In the genomic region with DNA sequence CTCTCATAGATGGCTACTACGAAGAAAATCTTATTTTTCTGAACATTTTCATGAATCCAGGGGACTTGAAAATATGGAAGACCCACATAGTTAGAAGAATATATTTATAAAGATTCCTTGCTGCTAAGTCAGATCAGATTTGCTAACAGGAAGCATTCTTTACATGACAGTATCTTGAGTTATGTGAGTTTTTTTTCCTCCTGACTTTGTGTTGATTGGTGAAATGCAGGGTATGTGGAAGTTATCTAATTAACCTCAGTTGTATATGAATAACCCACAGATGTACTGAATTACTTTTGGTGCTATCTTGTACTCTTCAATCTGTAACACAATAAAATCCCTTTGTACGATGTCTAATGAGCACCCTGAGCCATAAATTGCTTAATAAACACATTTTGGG, we compare ENCODE assay signal across 20 cellular contexts. TPM values are rescaled to one million over a fixed set of nuclear protein-coding genes. Genes with fewer than 3 reads are reported as not detected.
DNase-seq lines count a peak whose midpoint lies in the region; ATAC-seq, FAIRE-seq and TF ChIP-seq lines count a peak whose summit lies in the region.
"Had no signal": no experiment of that assay in that cellular context is flagged by ENCODE, and none has a peak within 500 bp of the region (broad histone marks: within the 10 kb centered on the region; RNA-seq: fewer than 3 reads in every experiment).

No MANE protein-coding gene starts in this region.

- intact Hi-C loops in endothelial cell of umbilical vein (cut with micrococcal nuclease): no loop called here
- intact Hi-C loops in activated CD8-positive, alpha-beta T cell treated with anti-CD3 and anti-CD28 coated beads for 36 hours (cut with micrococcal nuclease): no loop called here

- TF ChIP-seq EP300 in SK-N-SH (IDR thresholded peaks at IDR 0.05; ENCODE audit: borderline replicate concordance in 1 of 2, low read depth in 1 of 2, low read length in 1 of 2): peak; percentile 56 to 61; a peak in 2 of 4 replicates

- H3K4me3 Mint-ChIP-seq in activated CD8-positive, alpha-beta T cell treated with anti-CD3 and anti-CD28 coated beads for 36 hours: no peak overlapping the region
- no peak overlapping the region for H3K4me3 Mint-ChIP-seq in stimulated activated memory B cell treated with anti-CD40 and anti-IgM and Interleukin-4, amounts not matched to agents 10 μg/mL and 1 μg/mL and 100 μg/mL, for 72 hours
- H3K4me3 Mint-ChIP-seq: CD14-positive monocyte had no signal

- BruUV-seq in endothelial cell of umbilical vein (replicated peaks; lab: Mats Ljungman, UMichigan): no TSS peak

- H3K79me2 ChIP-seq in SK-N-SH (ENCODE audit: insufficient read depth) (no peaks in the 10 kb centered on the region), endothelial cell of umbilical vein (ENCODE audit: control insufficient read depth, insufficient read depth, low read length) (no peaks in the 10 kb centered on the region), osteoblast (ENCODE audit: insufficient read depth, low read length) (no peaks in the 10 kb centered on the region)

- POLR2A ChIA-PET in SK-N-SH (lab: Yijun Ruan, JAX) (no interaction called here), endothelial cell of umbilical vein (lab: Charles Lee) (no interaction called here)
- POLR2A ChIA-PET in activated CD8-positive, alpha-beta T cell treated with anti-CD3 and anti-CD28 coated beads for 36 hours (lab: Charles Lee): no interaction called here

- no peaks in the 10 kb centered on the region for H3K9me1 ChIP-seq in endothelial cell of umbilical vein (replicated peaks; ENCODE audit: control insufficient read depth, extremely low read depth, insufficient read depth, low read length)

- no peak for ATAC-seq in activated CD8-positive, alpha-beta T cell treated with anti-CD3 and anti-CD28 coated beads for 36 hours
- no peak for ATAC-seq in GM21390 (IDR thresholded peaks at IDR 0.05; ENCODE audit: unreplicated experiment)
- no peak for ATAC-seq in stimulated activated memory B cell treated with anti-CD40 and anti-IgM and Interleukin-4, amounts not matched to agents 10 μg/mL and 1 μg/mL and 100 μg/mL, for 72 hours
- ATAC-seq: HCT116, HepG2, Panc1, Right ventricle myocardium inferior had no signal

- no peaks in the 10 kb centered on the region for H3K9me3 Mint-ChIP-seq in activated CD8-positive, alpha-beta T cell treated with anti-CD3 and anti-CD28 coated beads for 36 hours
- no peaks in the 10 kb centered on the region for H3K9me3 Mint-ChIP-seq in stimulated activated memory B cell treated with anti-CD40 and anti-IgM and Interleukin-4, amounts not matched to agents 10 μg/mL and 1 μg/mL and 100 μg/mL, for 72 hours

- dilution Hi-C loops in endothelial cell of umbilical vein (cut with MboI; ENCODE audit: extremely low pct_ligation_motif_present, low sequenced_read_pairs): no loop called here

- TF ChIP-seq CTCF in SK-N-SH (IDR thresholded peaks at IDR 0.05) (no peak), endothelial cell of umbilical vein (IDR thresholded peaks at IDR 0.05; ENCODE audit: extremely low read depth in 1 of 2, insufficient read depth in 1 of 2, low read depth in 1 of 2, low read length in 2 of 2) (no peak), osteoblast (IDR thresholded peaks at IDR 0.05; ENCODE audit: extremely low read depth, low read depth, low read length) (no peak)
- no peak for TF ChIP-seq CTCF in activated CD8-positive, alpha-beta T cell treated with anti-CD3 and anti-CD28 coated beads for 36 hours (IDR thresholded peaks at IDR 0.05)

- peaks cover 15% of the 10 kb centered on the region for H3F3A ChIP-seq in SK-N-SH (replicated peaks; ENCODE audit: insufficient read depth)

- no peak overlapping the region for H3K9ac ChIP-seq in SK-N-SH
- no peak overlapping the region for H3K9ac ChIP-seq in endothelial cell of umbilical vein (replicated peaks; ENCODE audit: extremely low read depth, insufficient read depth, low read length)

- CTCF ChIA-PET in SK-N-SH (lab: Yijun Ruan, JAX): no interaction called here
- CTCF ChIA-PET in endothelial cell of umbilical vein (lab: Charles Lee): no interaction called here
- CTCF ChIA-PET in activated CD8-positive, alpha-beta T cell treated with anti-CD3 and anti-CD28 coated beads for 36 hours (lab: Charles Lee): no interaction called here

- TF ChIP-seq POLR2A in endothelial cell of umbilical vein (IDR thresholded peaks at IDR 0.05; ENCODE audit: low read depth, low read length): no peak
- no peak for TF ChIP-seq POLR2A in GM12891 (IDR thresholded peaks at IDR 0.05; ENCODE audit: low read depth, low read length)

- WGBS in SK-N-SH (ENCODE audit: low lambda C conversion rate): 63% methylated on average over 2 of the region's 2 CpGs

- H3K4me3 ChIP-seq in SK-N-SH (ENCODE audit: low read depth in 2 of 2, low read length in 1 of 2): no peak overlapping the region
- H3K4me3 ChIP-seq in endothelial cell of umbilical vein (replicated peaks in 1 of 3; ENCODE audit: insufficient read depth in 1 of 3, low read depth in 1 of 3, low read length in 3 of 3): no peak overlapping the region
- no peak overlapping the region for H3K4me3 ChIP-seq in osteoblast (ENCODE audit: insufficient read depth, low read length)

- H3K27ac ChIP-seq in SK-N-SH (ENCODE audit: low read depth in 2 of 2, low read length in 1 of 2) (peak overlapping the region; percentile 28 to 39), endothelial cell of umbilical vein (ENCODE audit: insufficient read depth, low read depth, low read length) (no peak overlapping the region), osteoblast (ENCODE audit: low read depth, low read length) (no peak overlapping the region)

- peaks cover 24 to 31% of the 10 kb centered on the region in 2 experiments for H3K36me3 ChIP-seq in SK-N-SH (replicated peaks in 1 of 2; ENCODE audit: control insufficient read depth in 1 of 2, insufficient read depth in 2 of 2, low read length in 1 of 2)
- H3K36me3 ChIP-seq in endothelial cell of umbilical vein (ENCODE audit: control insufficient read depth in 2 of 2, extremely low read depth in 1 of 2, insufficient read depth in 2 of 2, low read length in 2 of 2): peaks cover 0 to 6% of the 10 kb centered on the region in 2 experiments
- peaks cover 15% of the 10 kb centered on the region for H3K36me3 ChIP-seq in osteoblast (ENCODE audit: insufficient read depth, low read length)

- no peaks in the 10 kb centered on the region for H4K20me1 ChIP-seq in SK-N-SH (ENCODE audit: insufficient read depth)
- H4K20me1 ChIP-seq in endothelial cell of umbilical vein (replicated peaks; ENCODE audit: control insufficient read depth, extremely low read depth, insufficient read depth, low read length): no peaks in the 10 kb centered on the region
- H4K20me1 ChIP-seq in osteoblast (ENCODE audit: insufficient read depth, low read length): no peaks in the 10 kb centered on the region

- no peaks in the 10 kb centered on the region for H3K4me1 Mint-ChIP-seq in activated CD8-positive, alpha-beta T cell treated with anti-CD3 and anti-CD28 coated beads for 36 hours (ENCODE audit: low read depth)
- no peaks in the 10 kb centered on the region for H3K4me1 Mint-ChIP-seq in stimulated activated memory B cell treated with anti-CD40 and anti-IgM and Interleukin-4, amounts not matched to agents 10 μg/mL and 1 μg/mL and 100 μg/mL, for 72 hours

- peak; percentile 61 for DNase-seq in EL
- no peak for DNase-seq in SK-N-SH
- DNase-seq in endothelial cell of umbilical vein (ENCODE audit: low read depth, low spot score): no peak
- DNase-seq in osteoblast (ENCODE audit: insufficient read length, low spot score, missing footprints): peak; percentile 34
- no peak for DNase-seq in activated CD8-positive, alpha-beta T cell treated with anti-CD3 and anti-CD28 coated beads for 36 hours
- DNase-seq in GM12891 (ENCODE audit: insufficient read length, low spot score): no peak
- DNase-seq: AML-193, DMS 273 treated with DMSO at 0.1 percent for 48 hours, NCI-H1092, NCI-H146, NCI-H2081, NCI-H2227 treated with DMSO at 0.1 percent for 48 hours, NCI-H524 treated with DMSO at 0.1 percent for 48 hours had no signal

- peak; percentile 37 for FAIRE-seq in endothelial cell of umbilical vein (lab: Jason Lieb, UNC)
- FAIRE-seq in GM12891 (lab: Jason Lieb, UNC): no peak
- FAIRE-seq: HepG2 had no signal

- no peaks in the 10 kb centered on the region for H3K27me3 Mint-ChIP-seq in activated CD8-positive, alpha-beta T cell treated with anti-CD3 and anti-CD28 coated beads for 36 hours
- H3K27me3 Mint-ChIP-seq in stimulated activated memory B cell treated with anti-CD40 and anti-IgM and Interleukin-4, amounts not matched to agents 10 μg/mL and 1 μg/mL and 100 μg/mL, for 72 hours: no peaks in the 10 kb centered on the region

- H3K4me1 ChIP-seq in SK-N-SH (ENCODE audit: control insufficient read depth in 1 of 2, insufficient read depth in 2 of 2, low read depth in 1 of 2, low read length in 1 of 2) (peaks cover 12 to 14% of the 10 kb centered on the region in 2 experiments; a peak in 3 of 4 replicates), endothelial cell of umbilical vein (ENCODE audit: control insufficient read depth, extremely low read depth, insufficient read depth, low read length) (no peaks in the 10 kb centered on the region), osteoblast (ENCODE audit: insufficient read depth, low read length) (peaks cover 11% of the 10 kb centered on the region)

- H3K9me3 ChIP-seq in SK-N-SH: no peaks in the 10 kb centered on the region
- no peaks in the 10 kb centered on the region for H3K9me3 ChIP-seq in endothelial cell of umbilical vein (replicated peaks; ENCODE audit: control insufficient read depth, insufficient read depth, low read length)
- no peaks in the 10 kb centered on the region for H3K9me3 ChIP-seq in osteoblast (ENCODE audit: low read depth, low read length)

- H3K36me3 Mint-ChIP-seq in activated CD8-positive, alpha-beta T cell treated with anti-CD3 and anti-CD28 coated beads for 36 hours (ENCODE audit: low read depth): peaks cover 18% of the 10 kb centered on the region
- peaks cover 56% of the 10 kb centered on the region for H3K36me3 Mint-ChIP-seq in stimulated activated memory B cell treated with anti-CD40 and anti-IgM and Interleukin-4, amounts not matched to agents 10 μg/mL and 1 μg/mL and 100 μg/mL, for 72 hours

- H3K4me2 ChIP-seq in SK-N-SH: peak overlapping the region; percentile 16; the same call in 1 of the 2 replicates
- no peak overlapping the region for H3K4me2 ChIP-seq in endothelial cell of umbilical vein (ENCODE audit: insufficient read depth, low read length)
- H3K4me2 ChIP-seq in osteoblast (ENCODE audit: insufficient read depth, low read length): peak overlapping the region; percentile 1

- H3K27me3 ChIP-seq in SK-N-SH (ENCODE audit: insufficient read depth): no peaks in the 10 kb centered on the region
- no peaks in the 10 kb centered on the region for H3K27me3 ChIP-seq in endothelial cell of umbilical vein (ENCODE audit: control insufficient read depth in 2 of 2, insufficient read depth in 2 of 2, low read length in 2 of 2)
- no peaks in the 10 kb centered on the region for H3K27me3 ChIP-seq in osteoblast (ENCODE audit: insufficient read depth, low read length)

- no peak for TF ChIP-seq RAD21 in SK-N-SH (IDR thresholded peaks at IDR 0.05; ENCODE audit: low read length)

- H2AFZ ChIP-seq in SK-N-SH (ENCODE audit: low read depth) (no peak overlapping the region), endothelial cell of umbilical vein (ENCODE audit: low read depth, low read length) (no peak overlapping the region), osteoblast (ENCODE audit: low read length) (no peak overlapping the region)

- no peaks in the 10 kb centered on the region for H3K9me2 ChIP-seq in SK-N-SH

- H3K27ac Mint-ChIP-seq in activated CD8-positive, alpha-beta T cell treated with anti-CD3 and anti-CD28 coated beads for 36 hours: no peak overlapping the region
- H3K27ac Mint-ChIP-seq in stimulated activated memory B cell treated with anti-CD40 and anti-IgM and Interleukin-4, amounts not matched to agents 10 μg/mL and 1 μg/mL and 100 μg/mL, for 72 hours: no peak overlapping the region
- H3K27ac Mint-ChIP-seq: CD14-positive monocyte had no signal

RNA-seq across cellular contexts. Expression of gene ESD, which starts 53.8 kb away (rescaled TPM):
- polyA plus RNA-seq in SK-N-SH (2012; rRNA removed) (80.9 and 94.3 TPM in 2 replicates), endothelial cell of umbilical vein (38.0 and 45.3 TPM in 2 replicates)
- 117 and 131 TPM in 2 replicates for polyA plus RNA-seq in SK-N-SH (2012; cell fraction: cytosol; rRNA removed)
- polyA plus RNA-seq in SK-N-SH (2012; cell fraction: nucleus; rRNA removed): 35.6 and 65.1 TPM in 2 replicates
- total RNA-seq in endothelial cell of umbilical vein (76.4 and 81.1 TPM in 2 replicates), osteoblast (130 and 141 TPM in 2 replicates)
- 65.8 and 75.5 TPM in 2 replicates for polyA plus RNA-seq in endothelial cell of umbilical vein (2011; cell fraction: cytosol; rRNA removed)
- 34.4 and 38.6 TPM in 2 replicates for polyA plus RNA-seq in endothelial cell of umbilical vein (2011; cell fraction: nucleus; rRNA removed)
- 111 and 121 TPM in 2 replicates for polyA plus RNA-seq in endothelial cell of umbilical vein (2012)
- 42.0 and 49.3 TPM in 2 replicates for polyA minus RNA-seq in endothelial cell of umbilical vein
- 20.7 TPM for polyA minus RNA-seq in endothelial cell of umbilical vein (2011; cell fraction: cytosol; rRNA and poly(A)+ RNA removed)
- polyA minus RNA-seq in endothelial cell of umbilical vein (2011; cell fraction: nucleus; rRNA and poly(A)+ RNA removed): 16.4 and 22.7 TPM in 2 replicates
- 100 to 1,000 TPM; 130 to 133 TPM for total RNA-seq in activated CD8-positive, alpha-beta T cell treated with anti-CD3 and anti-CD28 coated beads for 36 hours
- 128 TPM for polyA plus RNA-seq in GM12891 (2012; ENCODE audit: low read depth, missing spikeins)

Comparison
In these comparisons a context has a peak if more than half of its experiments do, and no peak if none do; other contexts are left out.
1. DNase-seq: peak in EL (single experiment) and osteoblast (single experiment); none in SK-N-SH (single experiment), endothelial cell of umbilical vein (single experiment), activated CD8-positive, alpha-beta T cell treated with anti-CD3 and anti-CD28 coated beads for 36 hours (single experiment) and GM12891 (single experiment).
2. H3K27ac ChIP-seq: peak in SK-N-SH (2 of 2); none in endothelial cell of umbilical vein (single experiment) and osteoblast (single experiment).